In genomic region chr2:48711343-48711742, GRCh38 we compare ENCODE assay signal across 22 cellular contexts. TPM values are rescaled to one million over a fixed set of nuclear protein-coding genes. Genes with fewer than 3 reads are reported as not detected.
"Had no signal": no experiment of that assay in that cellular context is flagged by ENCODE, and none has a peak within 500 bp of the region (broad histone marks: within the 10 kb centered on the region; RNA-seq: fewer than 3 reads in every experiment).

No MANE protein-coding gene starts in this region.

- H2AFZ ChIP-seq: neural progenitor cell had no signal

- ATAC-seq: left cardiac atrium; mucosa of descending colon; right cardiac atrium; stimulated activated naive CD8-positive, alpha-beta T cell treated with anti-CD3 and anti-CD28 coated beads, Interleukin-15, Interleukin-2, amounts not matched to agents 100 U/mL and 50 U/mL, for 24 hours had no signal

- H3K4me1 Mint-ChIP-seq: naive B cell had no signal

- H3K36me3 ChIP-seq: colonic mucosa, esophagus muscularis mucosa, neural progenitor cell, prostate gland, tibial artery had no signal

- H3K9me3 ChIP-seq: colonic mucosa, esophagus muscularis mucosa, mucosa of descending colon, prostate gland, tibial artery had no signal

- H3K36me3 Mint-ChIP-seq: activated naive CD8-positive, alpha-beta T cell; naive B cell; neural progenitor cell had no signal

- H3K9ac ChIP-seq: neural progenitor cell had no signal

- DNase-seq: activated CD4-positive, alpha-beta T cell treated with anti-CD3 and anti-CD28 coated beads, Interleukin-2, amount 50 U/mL, for 48 hours; amniotic stem cell; central memory CD4-positive, alpha-beta T cell; colonic mucosa; left cardiac atrium; mesenchymal stem cell; mucosa of descending colon; naive B cell; right cardiac atrium; stimulated activated naive CD8-positive, alpha-beta T cell treated with anti-CD3 and anti-CD28 coated beads, Interleukin-15, Interleukin-2, amounts not matched to agents 100 U/mL and 50 U/mL, for 24 hours; substantia nigra; T1000; tibial artery had no signal

- H3K4me2 ChIP-seq: neural progenitor cell had no signal

- H3K27me3 ChIP-seq: colonic mucosa, esophagus muscularis mucosa, neural progenitor cell, tibial artery had no signal

- H3K4me1 ChIP-seq: prostate gland, tibial artery had no signal

- H3K27ac ChIP-seq: colonic mucosa, neural progenitor cell, prostate gland, skin epidermis, tibial artery, VCaP had no signal

- H3K27ac Mint-ChIP-seq: activated naive CD8-positive, alpha-beta T cell; neural progenitor cell had no signal

- H3K4me3 Mint-ChIP-seq: activated naive CD8-positive, alpha-beta T cell; naive B cell; neural progenitor cell had no signal

- H3K4me3 ChIP-seq: colonic mucosa, esophagus muscularis mucosa, mucosa of descending colon, neural progenitor cell, prostate gland, skin epidermis, tibial artery had no signal

RNA-seq across cellular contexts. Expression of gene LHCGR, which starts 44.2 kb away (rescaled TPM):
- total RNA-seq: colonic mucosa; fibroblast of villous mesenchyme; mucosa of descending colon; osteocyte; right cardiac atrium; T-helper 1 cell treated with Interleukin-12 subunit alpha and Interleukin-12 subunit beta and Interleukin-4 antibody, amounts not matched to agents 30 ng/mL and 1 ng/mL, for 36 hours had no signal
